In genomic region chr3:127670229-127670559, GRCh38 we compare ENCODE assay signal across 27 cellular contexts. TPM values are rescaled to one million over a fixed set of nuclear protein-coding genes. Genes with fewer than 3 reads are reported as not detected.
DNase-seq lines count a peak whose midpoint lies in the region; ATAC-seq, FAIRE-seq and TF ChIP-seq lines count a peak whose summit lies in the region.
"Had no signal": no experiment of that assay in that cellular context is flagged by ENCODE, and none has a peak within 500 bp of the region (broad histone marks: within the 10 kb centered on the region; RNA-seq: fewer than 3 reads in every experiment).

No MANE protein-coding gene starts in this region.

- H3K4me3 ChIP-seq in astrocyte (ENCODE audit: insufficient read depth, low read depth, low read length) (no peak overlapping the region), neural progenitor cell (no peak overlapping the region)
- H3K4me3 ChIP-seq: body of pancreas, dorsolateral prefrontal cortex, esophagus squamous epithelium, HAP-1, heart left ventricle, lung, mucosa of descending colon, SJSA1, suprapubic skin had no signal

- H3K36me3 Mint-ChIP-seq in activated T-cell treated with anti-CD3 and anti-CD28 coated beads, Interleukin-2, amount 50 U/mL, for 24 hours (ENCODE audit: low read depth) = no peaks in the 10 kb centered on the region
- peaks cover 17% of the 10 kb centered on the region for H3K36me3 Mint-ChIP-seq in CD4-positive, alpha-beta T cell (ENCODE audit: low read depth)
- H3K36me3 Mint-ChIP-seq in astrocyte (ENCODE audit: low read depth, unreplicated experiment) (peaks cover 10% of the 10 kb centered on the region), neural progenitor cell (peaks cover 22% of the 10 kb centered on the region)
- H3K36me3 Mint-ChIP-seq in activated CD8-positive, alpha-beta memory T cell treated with anti-CD3 and anti-CD28 coated beads, Interleukin-2, amount 10 ng/mL, durations not matched to agents 7 days and 5 days = no peaks in the 10 kb centered on the region

- no peak overlapping the region for H3K4me3 Mint-ChIP-seq in activated T-cell treated with anti-CD3 and anti-CD28 coated beads, Interleukin-2, amount 50 U/mL, for 24 hours
- H3K4me3 Mint-ChIP-seq in CD4-positive, alpha-beta T cell = peak overlapping the region; percentile 89
- H3K4me3 Mint-ChIP-seq in astrocyte (ENCODE audit: unreplicated experiment) (peak overlapping the region; percentile 45), neural progenitor cell (peak overlapping the region; percentile 50)
- no peak overlapping the region for H3K4me3 Mint-ChIP-seq in activated CD8-positive, alpha-beta memory T cell treated with anti-CD3 and anti-CD28 coated beads, Interleukin-2, amount 10 ng/mL, durations not matched to agents 7 days and 5 days
- H3K4me3 Mint-ChIP-seq: WTC11 had no signal

- H3K4me1 Mint-ChIP-seq in activated T-cell treated with anti-CD3 and anti-CD28 coated beads, Interleukin-2, amount 50 U/mL, for 24 hours (ENCODE audit: low read depth) = peaks cover 25% of the 10 kb centered on the region
- H3K4me1 Mint-ChIP-seq in CD4-positive, alpha-beta T cell (ENCODE audit: low read depth) = peaks cover 30% of the 10 kb centered on the region
- H3K4me1 Mint-ChIP-seq in astrocyte (ENCODE audit: low read depth, unreplicated experiment) (peaks cover 2% of the 10 kb centered on the region), neural progenitor cell (peaks cover 19% of the 10 kb centered on the region)
- peaks cover 14% of the 10 kb centered on the region for H3K4me1 Mint-ChIP-seq in activated CD8-positive, alpha-beta memory T cell treated with anti-CD3 and anti-CD28 coated beads, Interleukin-2, amount 10 ng/mL, durations not matched to agents 7 days and 5 days

- H3K9ac ChIP-seq in astrocyte (ENCODE audit: low read length) (no peak overlapping the region), neural progenitor cell (no peak overlapping the region)

- no peaks in the 10 kb centered on the region for H3K9me3 ChIP-seq in CD4-positive, alpha-beta T cell (ENCODE audit: control insufficient read depth, low read length)
- no peaks in the 10 kb centered on the region for H3K9me3 ChIP-seq in astrocyte (ENCODE audit: insufficient read depth, low read depth, low read length)
- H3K9me3 ChIP-seq in neural progenitor cell (ENCODE audit: low read depth) = no peaks in the 10 kb centered on the region
- H3K9me3 ChIP-seq: body of pancreas, esophagus squamous epithelium, HAP-1, heart left ventricle, mucosa of descending colon, SJSA1, suprapubic skin had no signal

- ATAC-seq in CD4-positive, alpha-beta T cell (ENCODE audit: poor library complexity) = no peak
- no peak for ATAC-seq in HG02970 (IDR thresholded peaks at IDR 0.05; ENCODE audit: low FRiP score, unreplicated experiment)
- ATAC-seq in activated CD8-positive, alpha-beta memory T cell treated with anti-CD3 and anti-CD28 coated beads, Interleukin-2, amount 10 ng/mL, durations not matched to agents 7 days and 5 days = no peak
- ATAC-seq: body of pancreas, foreskin keratinocyte, heart left ventricle, mucosa of descending colon, WTC11 had no signal

- H3K4me1 ChIP-seq in astrocyte (ENCODE audit: insufficient read depth, low read length) (peaks cover 11% of the 10 kb centered on the region), neural progenitor cell (no peaks in the 10 kb centered on the region)
- H3K4me1 ChIP-seq: HAP-1 had no signal

- H2AFZ ChIP-seq in astrocyte (ENCODE audit: low read depth, low read length) (no peak overlapping the region), neural progenitor cell (replicated peaks) (no peak overlapping the region)

- intact Hi-C loops in CD4-positive, alpha-beta T cell (cut with DNase I, micrococcal nuclease) = loop anchor here (5.0 to 10.0 kb wide), 13 partner anchors 78 to 1753 kb away; partner anchors contain the start of genes EEFSEC (in 1 of the 2), KLF15 (in 1 of the 2), PLXNA1 (in 1 of the 2) and RAB7A (in 1 of the 2)

- CTCF ChIA-PET in CD4-positive, alpha-beta T cell (lab: Charles Lee) = no interaction called here
- CTCF ChIA-PET in activated CD8-positive, alpha-beta memory T cell treated with anti-CD3 and anti-CD28 coated beads, Interleukin-2, amount 10 ng/mL, durations not matched to agents 7 days and 5 days (lab: Charles Lee) = interaction anchor here (2.0 kb wide), 1 partner anchor 95 kb away, joined by 7 read pairs; no protein-coding TSS in a partner anchor

- H3K4me2 ChIP-seq in astrocyte (ENCODE audit: low read length) (no peak overlapping the region), neural progenitor cell (no peak overlapping the region)

- H3F3A ChIP-seq in neural progenitor cell (ENCODE audit: low read depth) = peaks cover 4% of the 10 kb centered on the region

- no peak overlapping the region for H3K27ac ChIP-seq in CD4-positive, alpha-beta T cell (ENCODE audit: low read depth, low read length)
- H3K27ac ChIP-seq in astrocyte (ENCODE audit: low read depth, low read length) = no peak overlapping the region
- no peak overlapping the region for H3K27ac ChIP-seq in neural progenitor cell
- H3K27ac ChIP-seq: body of pancreas, esophagus squamous epithelium, foreskin keratinocyte, heart left ventricle, SJSA1, suprapubic skin had no signal

- no peaks in the 10 kb centered on the region for H3K27me3 ChIP-seq in CD4-positive, alpha-beta T cell (ENCODE audit: control insufficient read depth, insufficient read depth, low read length)
- H3K27me3 ChIP-seq in astrocyte (ENCODE audit: insufficient read depth, low read length) (no peaks in the 10 kb centered on the region), neural progenitor cell (peaks cover 30% of the 10 kb centered on the region)
- H3K27me3 ChIP-seq: body of pancreas, dorsolateral prefrontal cortex, esophagus squamous epithelium, foreskin keratinocyte, heart left ventricle, SJSA1, suprapubic skin had no signal

- POLR2A ChIA-PET in CD4-positive, alpha-beta T cell (lab: Charles Lee) = no interaction called here

- FAIRE-seq in astrocyte (lab: Jason Lieb, UNC) = no peak
- FAIRE-seq: A204.1, endometrium, small intestine had no signal

- H3K79me2 ChIP-seq in astrocyte (ENCODE audit: insufficient read depth, low read length) (no peaks in the 10 kb centered on the region), neural progenitor cell (ENCODE audit: low read depth) (no peaks in the 10 kb centered on the region)

- DNase-seq in activated T-cell treated with anti-CD3 and anti-CD28 coated beads, Interleukin-2, amount 50 U/mL, for 24 hours = no peak
- DNase-seq in activated T-cell treated with anti-CD3 and anti-CD28 coated beads, Interleukin-2, amount 50 U/mL, for 48 hours = no peak
- no peak for DNase-seq in CD4-positive, alpha-beta T cell
- no peak for DNase-seq in astrocyte (ENCODE audit: low read depth)
- no peak for DNase-seq in neural progenitor cell (ENCODE audit: low spot score)
- DNase-seq in NCI-H446 treated with DMSO at 0.1 percent for 48 hours (lab: John Stamatoyannopoulos, UW) = no peak
- DNase-seq in activated CD8-positive, alpha-beta memory T cell treated with anti-CD3 and anti-CD28 coated beads, Interleukin-2, amount 10 ng/mL, durations not matched to agents 7 days and 5 days = no peak
- DNase-seq: body of pancreas; esophagus squamous epithelium; foreskin keratinocyte; MV-4-11; NCI-H146; NCI-H345; NCI-H774; small intestine; stimulated activated naive CD4-positive, alpha-beta T cell treated with Interleukin-2 at 50 U/mL for 16 hours had no signal

- no peaks in the 10 kb centered on the region for H3K36me3 ChIP-seq in astrocyte (ENCODE audit: insufficient read depth, low read length)
- no peaks in the 10 kb centered on the region for H3K36me3 ChIP-seq in neural progenitor cell
- H3K36me3 ChIP-seq: esophagus squamous epithelium, HAP-1, suprapubic skin had no signal

- peak overlapping the region; percentile 50 for H3K27ac Mint-ChIP-seq in activated T-cell treated with anti-CD3 and anti-CD28 coated beads, Interleukin-2, amount 50 U/mL, for 24 hours
- peak overlapping the region; percentile 98 for H3K27ac Mint-ChIP-seq in CD4-positive, alpha-beta T cell
- H3K27ac Mint-ChIP-seq in astrocyte (ENCODE audit: unreplicated experiment) = no peak overlapping the region
- H3K27ac Mint-ChIP-seq in neural progenitor cell = no peak overlapping the region
- no peak overlapping the region for H3K27ac Mint-ChIP-seq in activated CD8-positive, alpha-beta memory T cell treated with anti-CD3 and anti-CD28 coated beads, Interleukin-2, amount 10 ng/mL, durations not matched to agents 7 days and 5 days
- H3K27ac Mint-ChIP-seq: WTC11 had no signal

- TF ChIP-seq CTCF in CD4-positive, alpha-beta T cell (IDR thresholded peaks at IDR 0.05) = no peak
- TF ChIP-seq CTCF in astrocyte (IDR thresholded peaks at IDR 0.05; ENCODE audit: insufficient read depth, low read depth, low read length) (no peak), neural progenitor cell (IDR thresholded peaks at IDR 0.05) (no peak)

- no peaks in the 10 kb centered on the region for H3K27me3 Mint-ChIP-seq in activated T-cell treated with anti-CD3 and anti-CD28 coated beads, Interleukin-2, amount 50 U/mL, for 24 hours
- H3K27me3 Mint-ChIP-seq in CD4-positive, alpha-beta T cell = no peaks in the 10 kb centered on the region
- H3K27me3 Mint-ChIP-seq in astrocyte (ENCODE audit: low read depth, unreplicated experiment) (peaks cover 16% of the 10 kb centered on the region), neural progenitor cell (ENCODE audit: insufficient read depth, low read depth) (peaks cover 14% of the 10 kb centered on the region)
- H3K27me3 Mint-ChIP-seq in activated CD8-positive, alpha-beta memory T cell treated with anti-CD3 and anti-CD28 coated beads, Interleukin-2, amount 10 ng/mL, durations not matched to agents 7 days and 5 days = no peaks in the 10 kb centered on the region

- H4K20me1 ChIP-seq in astrocyte (ENCODE audit: insufficient read depth, low read length) (no peaks in the 10 kb centered on the region), neural progenitor cell (ENCODE audit: low read depth) (no peaks in the 10 kb centered on the region)

- H3K9me3 Mint-ChIP-seq in activated T-cell treated with anti-CD3 and anti-CD28 coated beads, Interleukin-2, amount 50 U/mL, for 24 hours = no peaks in the 10 kb centered on the region
- no peaks in the 10 kb centered on the region for H3K9me3 Mint-ChIP-seq in CD4-positive, alpha-beta T cell
- H3K9me3 Mint-ChIP-seq in astrocyte (ENCODE audit: unreplicated experiment) (no peaks in the 10 kb centered on the region), neural progenitor cell (no peaks in the 10 kb centered on the region)
- H3K9me3 Mint-ChIP-seq in activated CD8-positive, alpha-beta memory T cell treated with anti-CD3 and anti-CD28 coated beads, Interleukin-2, amount 10 ng/mL, durations not matched to agents 7 days and 5 days (ENCODE audit: low read depth) = no peaks in the 10 kb centered on the region

RNA-seq across cellular contexts. Expression of gene ABTB1, which starts 2.6 kb away (rescaled TPM):
- total RNA-seq in CD4-positive, alpha-beta T cell = 100 to 1,000 TPM; 116 to 118 TPM
- total RNA-seq in astrocyte (11.6 and 11.8 TPM in 2 replicates), neural progenitor cell (ENCODE audit: low replicate concordance) (2.4 and 4.9 TPM in 2 replicates)
- total RNA-seq in activated CD8-positive, alpha-beta memory T cell treated with anti-CD3 and anti-CD28 coated beads, Interleukin-2, amount 10 ng/mL, durations not matched to agents 7 days and 5 days = 10 to 100 TPM; 16.0 to 19.4 TPM

RNA-seq across cellular contexts. Expression of gene PODXL2, which starts 41.2 kb away (rescaled TPM):
- total RNA-seq in CD4-positive, alpha-beta T cell = 1 to 10 TPM; 4.0 to 4.2 TPM
- total RNA-seq in astrocyte = 14.5 and 15.5 TPM in 2 replicates
- total RNA-seq in neural progenitor cell (ENCODE audit: low replicate concordance) = 18.4 and 43.8 TPM in 2 replicates
- total RNA-seq in activated CD8-positive, alpha-beta memory T cell treated with anti-CD3 and anti-CD28 coated beads, Interleukin-2, amount 10 ng/mL, durations not matched to agents 7 days and 5 days = 1 to 10 TPM; 1.4 to 2.2 TPM

Comparison
In these comparisons a context has a peak if more than half of its experiments do, and no peak if none do; other contexts are left out.
1. H3K27ac Mint-ChIP-seq: peak in activated T-cell treated with anti-CD3 and anti-CD28 coated beads, Interleukin-2, amount 50 U/mL, for 24 hours (single experiment) and CD4-positive, alpha-beta T cell (single experiment); none in astrocyte (single experiment), neural progenitor cell (single experiment) and activated CD8-positive, alpha-beta memory T cell treated with anti-CD3 and anti-CD28 coated beads, Interleukin-2, amount 10 ng/mL, durations not matched to agents 7 days and 5 days (single experiment).
2. H3K4me3 Mint-ChIP-seq: peak in CD4-positive, alpha-beta T cell (single experiment), astrocyte (single experiment) and neural progenitor cell (single experiment); none in activated T-cell treated with anti-CD3 and anti-CD28 coated beads, Interleukin-2, amount 50 U/mL, for 24 hours (single experiment) and activated CD8-positive, alpha-beta memory T cell treated with anti-CD3 and anti-CD28 coated beads, Interleukin-2, amount 10 ng/mL, durations not matched to agents 7 days and 5 days (single experiment).